8 cellular contexts compared by ENCODE assay signal in the genomic region with DNA sequence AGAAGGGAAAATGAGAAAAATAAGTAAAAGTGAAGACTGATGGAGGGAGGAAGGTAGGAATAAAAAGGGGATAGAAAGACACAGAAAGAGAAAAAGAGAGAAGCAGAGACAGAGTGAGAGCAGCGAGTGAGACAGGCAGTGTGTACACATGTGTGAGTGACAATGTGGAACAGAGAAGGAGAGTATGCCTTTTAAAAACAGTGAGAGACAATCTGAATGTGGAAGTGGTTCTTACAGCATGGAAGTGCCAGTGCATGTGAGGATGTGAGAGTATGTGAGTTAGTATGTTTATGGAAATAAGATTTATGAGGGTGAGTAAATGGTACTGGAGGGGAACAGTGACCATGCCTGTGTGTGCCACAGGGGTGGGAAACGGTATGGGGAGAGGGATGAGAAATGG. TPM values are rescaled to one million over a fixed set of nuclear protein-coding genes. Genes with fewer than 3 reads are reported as not detected.
A peak's percentile ranks its signal among the peaks of the same experiment; 100 is the strongest.
DNase-seq lines count a peak whose midpoint lies in the region; ATAC-seq and TF ChIP-seq lines count a peak whose summit lies in the region.

No MANE protein-coding gene starts in this region.

- peak overlapping the region; percentile 85 for H3K4me3 ChIP-seq in AG10803 (ENCODE audit: low read length)
- peak overlapping the region; percentile 22; the same call in 1 of the 2 replicates for H3K4me3 ChIP-seq in IMR-90 (ENCODE audit: insufficient read depth, low read depth, low read length)
- no peak overlapping the region for H3K4me3 ChIP-seq in mammary epithelial cell (replicated peaks in 1 of 3; ENCODE audit: insufficient read depth in 1 of 3, low read depth in 2 of 3, low read length in 3 of 3)

- H3K4ac ChIP-seq in IMR-90 (ENCODE audit: low read depth, low read length), result peak overlapping the region; percentile 79

- H2BK5ac ChIP-seq in IMR-90 (ENCODE audit: low read depth, low read length, poor library complexity, severe bottlenecking), result peak overlapping the region; percentile 14

- in situ Hi-C loops in IMR-90 (cut with MboI; ENCODE audit: low sequenced_read_pairs) (no loop called here), mammary epithelial cell (cut with MboI; ENCODE audit: low sequenced_read_pairs in 2 of 2) (no loop called here)

- no peak for ATAC-seq in IMR-90 (ENCODE audit: low read depth)
- ATAC-seq in naive B cell (ENCODE audit: low read depth in 2 of 2), result peak in 1 of 2 donors; percentile 13
- ATAC-seq in activated T-cell treated with anti-CD3 and anti-CD28 coated beads, Interleukin-2, amount 50 U/mL, for 72 hours (replicated peaks in 1 of 2), result no peak
- no peak for ATAC-seq in HG03571 (IDR thresholded peaks at IDR 0.05; ENCODE audit: unreplicated experiment)

- H3K79me2 ChIP-seq in mammary epithelial cell (ENCODE audit: insufficient read depth, low read length), result no peaks in the 10 kb centered on the region

- peak overlapping the region; percentile 91 for H2AK5ac ChIP-seq in IMR-90 (ENCODE audit: low read depth, low read length)

- no peak for TF ChIP-seq POLR2A in IMR-90 (IDR thresholded peaks at IDR 0.05; ENCODE audit: low read depth, low read length)

- no peaks in the 10 kb centered on the region for H3K27me3 ChIP-seq in IMR-90 (ENCODE audit: control insufficient read depth, insufficient read depth, low read length)
- no peaks in the 10 kb centered on the region for H3K27me3 ChIP-seq in mammary epithelial cell (ENCODE audit: insufficient read depth, low read length)

- 0 out of 3 replicates have a peak overlapping the region, but pooled peaks have one; percentile 45 for H2BK15ac ChIP-seq in IMR-90 (ENCODE audit: low read depth, low read length)

- H3K9ac ChIP-seq in IMR-90 (ENCODE audit: low read depth, low read length) (peak overlapping the region; percentile 70), mammary epithelial cell (ENCODE audit: insufficient read depth, low read length) (no peak overlapping the region)

- peak overlapping the region; percentile 53 for H2AK9ac ChIP-seq in IMR-90 (replicated peaks; ENCODE audit: low read depth, low read length, poor library complexity)

- H2BK120ac ChIP-seq in IMR-90 (ENCODE audit: low read depth, low read length), result peak overlapping the region; percentile 27; the same call in 1 of the 2 replicates

- POLR2A ChIA-PET in IMR-90 (lab: Charles Lee; ENCODE audit: unreplicated experiment), result no interaction called here

- DNase-seq in AG10803 (ENCODE audit: low read depth), result peak; percentile 23
- DNase-seq in IMR-90, result peak; percentile 4
- DNase-seq in mammary epithelial cell, result no peak
- peak; percentile 6 for DNase-seq in naive B cell
- DNase-seq in T1000 (lab: John Stamatoyannopoulos, UW), result no peak
- DNase-seq in HuH-7 (ENCODE audit: low spot score), result no peak
- DNase-seq in activated T-cell treated with anti-CD3 and anti-CD28 coated beads, Interleukin-2, amount 50 U/mL, for 72 hours, result no peak

- no peak for TF ChIP-seq RAD21 in IMR-90 (IDR thresholded peaks at IDR 0.05; ENCODE audit: low read length)

- no peaks in the 10 kb centered on the region for H3K36me3 ChIP-seq in IMR-90 (ENCODE audit: control insufficient read depth, insufficient read depth, low read length)
- H3K36me3 ChIP-seq in mammary epithelial cell (ENCODE audit: insufficient read depth, low read length), result no peaks in the 10 kb centered on the region

- TF ChIP-seq CTCF in AG10803 (conservative IDR thresholded peaks at IDR 0.05; ENCODE audit: low read length) (no peak), IMR-90 (conservative IDR thresholded peaks at IDR 0.05; ENCODE audit: low read depth, low read length) (no peak), mammary epithelial cell (conservative IDR thresholded peaks at IDR 0.05 in 1 of 2, IDR thresholded peaks at IDR 0.05 in 1 of 2; ENCODE audit: extremely low read depth in 1 of 2, insufficient read depth in 1 of 2, low read depth in 1 of 2, low read length in 2 of 2) (no peak)

- H3K36me3 Mint-ChIP-seq in naive B cell, result no peaks in the 10 kb centered on the region
- H3K36me3 Mint-ChIP-seq in activated T-cell treated with anti-CD3 and anti-CD28 coated beads, Interleukin-2, amount 50 U/mL, for 72 hours (ENCODE audit: insufficient read depth in 2 of 2), result peaks cover 0 to 2% of the 10 kb centered on the region in 2 donors

- peak overlapping the region; percentile 86 for H3K23ac ChIP-seq in IMR-90 (ENCODE audit: low read depth, low read length)

- H3K27ac ChIP-seq in IMR-90 (ENCODE audit: insufficient read depth, low read length) (no peak overlapping the region; the same call in 1 of the 2 replicates), mammary epithelial cell (ENCODE audit: insufficient read depth, low read depth, low read length) (no peak overlapping the region)

- H3K79me1 ChIP-seq in IMR-90 (ENCODE audit: low read depth in 1 of 2, low read length in 2 of 2), result peaks cover 0 to 20% of the 10 kb centered on the region in 2 experiments; a peak in 2 of 4 replicates

- H3K27me3 Mint-ChIP-seq in naive B cell, result peaks cover 0 to 13% (median 0%) of the 10 kb centered on the region in 3 donors
- peaks cover 24% of the 10 kb centered on the region for H3K27me3 Mint-ChIP-seq in activated T-cell treated with anti-CD3 and anti-CD28 coated beads, Interleukin-2, amount 50 U/mL, for 72 hours (ENCODE audit: low read depth)

- H3K9me1 ChIP-seq in IMR-90 (ENCODE audit: insufficient read depth, low read length), result no peaks in the 10 kb centered on the region

- H3K4me1 ChIP-seq in IMR-90 (ENCODE audit: control insufficient read depth, insufficient read depth, low read length) (peaks cover 2% of the 10 kb centered on the region; the same call in 1 of the 2 replicates), mammary epithelial cell (ENCODE audit: insufficient read depth, low read length) (peaks cover 15% of the 10 kb centered on the region)

- H4K5ac ChIP-seq in IMR-90 (ENCODE audit: low read depth, low read length), result no peak overlapping the region

- H2AFZ ChIP-seq in IMR-90 (replicated peaks; ENCODE audit: low read length, poor library complexity) (peak overlapping the region; percentile 71), mammary epithelial cell (ENCODE audit: low read depth, low read length) (peak overlapping the region; percentile 54)

- H3K9me3 ChIP-seq in IMR-90 (ENCODE audit: control insufficient read depth, insufficient read depth, low read length), result no peaks in the 10 kb centered on the region
- no peaks in the 10 kb centered on the region for H3K9me3 ChIP-seq in mammary epithelial cell (replicated peaks; ENCODE audit: insufficient read depth, low read length)

- peak overlapping the region; percentile 77 for H3K14ac ChIP-seq in IMR-90 (replicated peaks; ENCODE audit: low read depth, low read length)

- peaks cover 17 to 18% (median 18%) of the 10 kb centered on the region in 3 donors for H3K4me1 Mint-ChIP-seq in naive B cell
- peaks cover 6% of the 10 kb centered on the region for H3K4me1 Mint-ChIP-seq in activated T-cell treated with anti-CD3 and anti-CD28 coated beads, Interleukin-2, amount 50 U/mL, for 72 hours (ENCODE audit: low read depth)

- dilution Hi-C loops in IMR-90 (cut with HindIII; ENCODE audit: low sequenced_read_pairs, unreplicated experiment), result no loop called here
- dilution Hi-C loops in mammary epithelial cell (cut with HindIII; ENCODE audit: low sequenced_read_pairs), result no loop called here

- WGBS in IMR-90 (ENCODE audit: extremely low coverage in 2 of 2, insufficient read length in 1 of 2), 2 experiments, result 47% methylated on average over 1 of the region's 2 CpGs; no CpG with 5 or more reads in 1 of the 2 experiments
- WGBS in mammary epithelial cell (ENCODE audit: low coverage, missing lambda C conversion rate), result 78% methylated on average over 2 of the region's 2 CpGs

- H3K9me3 Mint-ChIP-seq in naive B cell, result peaks cover 0 to 3% (median 0%) of the 10 kb centered on the region in 7 donors
- H3K9me3 Mint-ChIP-seq in activated T-cell treated with anti-CD3 and anti-CD28 coated beads, Interleukin-2, amount 50 U/mL, for 72 hours, result no peaks in the 10 kb centered on the region

- CTCF ChIA-PET in IMR-90 (lab: Yijun Ruan, JAX), result no interaction called here
- CTCF ChIA-PET in mammary epithelial cell (lab: Charles Lee; ENCODE audit: low non-redundant PET), result no interaction called here

- peak overlapping the region in 3 of 6 donors; percentile 8 to 83 (median 9) for H3K27ac Mint-ChIP-seq in naive B cell
- H3K27ac Mint-ChIP-seq in activated T-cell treated with anti-CD3 and anti-CD28 coated beads, Interleukin-2, amount 50 U/mL, for 72 hours, result no peak overlapping the region

- H4K91ac ChIP-seq in IMR-90 (ENCODE audit: insufficient read depth, low read depth, low read length), result 0 out of 2 replicates have a peak overlapping the region, but pooled peaks have one; percentile 49

- peak overlapping the region; percentile 1 to 37; a peak in 3 of 4 replicates for H4K8ac ChIP-seq in IMR-90 (ENCODE audit: low read depth in 2 of 2, low read length in 2 of 2)

- BruUV-seq in IMR-90 (replicated peaks; lab: Mats Ljungman, UMichigan) (TSS peak; percentile 57), mammary epithelial cell (replicated peaks; lab: Mats Ljungman, UMichigan) (no TSS peak)

- peak overlapping the region; percentile 62; the same call in 1 of the 2 replicates for H3K18ac ChIP-seq in IMR-90 (ENCODE audit: low read depth, low read length)

- peak overlapping the region in 2 of 8 donors; percentile 4 to 89 for H3K4me3 Mint-ChIP-seq in naive B cell
- peak overlapping the region in 1 of 2 donors; percentile 78 for H3K4me3 Mint-ChIP-seq in activated T-cell treated with anti-CD3 and anti-CD28 coated beads, Interleukin-2, amount 50 U/mL, for 72 hours

- no peaks in the 10 kb centered on the region for H4K20me1 ChIP-seq in IMR-90 (ENCODE audit: insufficient read depth, low read length)
- no peaks in the 10 kb centered on the region for H4K20me1 ChIP-seq in mammary epithelial cell (ENCODE audit: insufficient read depth, low read length)

- H3K4me2 ChIP-seq in IMR-90 (ENCODE audit: low read depth, low read length) (peak overlapping the region; percentile 41), mammary epithelial cell (ENCODE audit: insufficient read depth, low read depth, low read length) (peak overlapping the region; percentile 21)

- intact Hi-C loops in IMR-90 (cut with micrococcal nuclease) (loop anchor here (5.0 kb wide), 2 partner anchors 1084 to 1189 kb away; no protein-coding TSS in a partner anchor), mammary epithelial cell (cut with micrococcal nuclease) (loop anchor here (5.0 to 10.0 kb wide), 3 partner anchors 94 to 1196 kb away; a partner anchor contains a TSS)

- peak overlapping the region; percentile 71; the same call in 1 of the 2 replicates for H2BK20ac ChIP-seq in IMR-90 (ENCODE audit: low read depth, low read length)

- H3K56ac ChIP-seq in IMR-90 (ENCODE audit: extremely low read depth, insufficient read depth, low read length), result 0 out of 2 replicates have a peak overlapping the region, but pooled peaks have one; percentile 1

RNA-seq across cellular contexts. Expression of a gene that starts 1.2 kb away (rescaled TPM):
- total RNA-seq in IMR-90 (2012; rRNA removed) (9.1 and 13.1 TPM in 2 replicates), mammary epithelial cell (1 to 10 TPM in 1 of 2 donors, under 1 TPM in 1; 0.17 to 2.0 TPM)
- polyA plus RNA-seq in IMR-90 (2012; rRNA removed) (3.7 and 5.1 TPM in 2 replicates), mammary epithelial cell (0.19 TPM), naive B cell (ENCODE audit: low read depth in 6 of 6) (under 1 TPM in 1 of 6 donors, not detected in 5; 0.10 TPM)
- 0.33 and 0.47 TPM in 2 replicates for polyA plus RNA-seq in IMR-90 (2012; cell fraction: cytosol; rRNA removed)
- polyA plus RNA-seq in IMR-90 (2012; cell fraction: nucleus; rRNA removed; ENCODE audit: low replicate concordance), result 0.28 and 3.2 TPM in 2 replicates
- polyA minus RNA-seq in mammary epithelial cell, result 0.10 TPM
- under 1 TPM in 1 of 2 donors, not detected in 1; 0.24 TPM for total RNA-seq in activated T-cell treated with anti-CD3 and anti-CD28 coated beads, Interleukin-2, amount 50 U/mL, for 72 hours

Comparison
In these comparisons a context has a peak if more than half of its experiments do, and no peak if none do; other contexts are left out.
1. DNase-seq: peak in AG10803 (single experiment), IMR-90 (single experiment) and naive B cell (single experiment); none in mammary epithelial cell (single experiment), T1000 (single experiment), HuH-7 (single experiment) and activated T-cell treated with anti-CD3 and anti-CD28 coated beads, Interleukin-2, amount 50 U/mL, for 72 hours (0 of 2).
2. H3K4me3 ChIP-seq: peak in AG10803 (single experiment) and IMR-90 (single experiment); none in mammary epithelial cell (0 of 3).